10 cellular contexts compared by ENCODE assay signal in genomic region chr11:47797633-47798032, GRCh38. TPM values are rescaled to one million over a fixed set of nuclear protein-coding genes. Genes with fewer than 3 reads are reported as not detected.
DNase-seq lines count a peak whose midpoint lies in the region; ATAC-seq, FAIRE-seq and TF ChIP-seq lines count a peak whose summit lies in the region.
"Had no signal": no experiment of that assay in that cellular context is flagged by ENCODE, and none has a peak within 500 bp of the region (broad histone marks: within the 10 kb centered on the region; RNA-seq: fewer than 3 reads in every experiment).

No MANE protein-coding gene starts in this region.

- H3K27me3 ChIP-seq in K562 (ENCODE audit: control insufficient read depth in 2 of 2, insufficient read depth in 2 of 2, low read length in 2 of 2), result no peaks in the 10 kb centered on the region

- ATAC-seq in K562, result no peak

- TF ChIP-seq RAD21 in K562 (CRISPR knock-in tag; conservative IDR thresholded peaks at IDR 0.05 in 1 of 2, IDR thresholded peaks at IDR 0.05 in 1 of 2), result no peak

- FAIRE-seq in GM12891 (lab: Jason Lieb, UNC), result peak; percentile 71
- FAIRE-seq in K562 (lab: Jason Lieb, UNC), result no peak

- no peak overlapping the region for H3K27ac ChIP-seq in K562 (ENCODE audit: extremely low read depth, low read depth, low read length)

- POLR2A ChIA-PET in K562 (lab: Yijun Ruan, JAX), result no interaction called here

- 74% methylated on average over 4 of the region's 4 CpGs for WGBS in K562 (ENCODE audit: insufficient coverage, low coverage, missing lambda C conversion rate)

- TF ChIP-seq CTCF in K562 (IDR thresholded peaks at IDR 0.05 in 2 of 3, conservative IDR thresholded peaks at IDR 0.05 in 1 of 3; ENCODE audit: insufficient read depth in 2 of 3, low read depth in 1 of 3, low read length in 3 of 3), result no peak
- no peak for TF ChIP-seq CTCF in GM13976 (IDR thresholded peaks at IDR 0.05; ENCODE audit: borderline replicate concordance, control extremely low read depth, extremely low read depth, insufficient read depth, missing control alignments)

- no peak for DNase-seq in GM12891 (ENCODE audit: insufficient read length, low spot score)
- peak; percentile 30 for DNase-seq in SK-MEL-5 (ENCODE audit: low read depth, low spot score)
- DNase-seq in K562 (ENCODE audit: extremely low read depth in 1 of 4, low spot score in 3 of 4), result peak in 1 of 4 experiments; percentile 24
- DNase-seq in stimulated activated CD4-positive, alpha-beta T cell treated with anti-CD3 and anti-CD28 coated beads, Interleukin-2, amount 100 ng/mL, for 24 hours, result peak; percentile 40 to 59
- no peak for DNase-seq in NCI-H526 (lab: John Stamatoyannopoulos, UW)
- DNase-seq in ureter (ENCODE audit: low spot score), result no peak
- no peak for DNase-seq in cardiac septum (ENCODE audit: low spot score)
- no peak for DNase-seq in GM13976 (ENCODE audit: low spot score)
- DNase-seq: immature natural killer cell, NCI-H2171 had no signal

- peaks cover 98% of the 10 kb centered on the region for H3K36me3 ChIP-seq in K562 (ENCODE audit: control insufficient read depth, insufficient read depth, low read length)

- no peaks in the 10 kb centered on the region for H4K20me1 ChIP-seq in K562 (replicated peaks; ENCODE audit: control insufficient read depth, insufficient read depth, low read length)

- in situ Hi-C loops in SK-MEL-5 (cut with HindIII; ENCODE audit: low pct_unique_long_range_greater_than_20kb, low sequenced_read_pairs) (no loop called here), K562 (cut with MboI) (no loop called here), GM13976 (cut with MboI; ENCODE audit: low sequenced_read_pairs, unreplicated experiment) (no loop called here)

- H3K4me2 ChIP-seq in K562 (ENCODE audit: insufficient read depth, low read length), result no peak overlapping the region

- H3K4me3 ChIP-seq in K562, result no peak overlapping the region

- TF ChIP-seq EP300 in K562 (IDR thresholded peaks at IDR 0.05; ENCODE audit: low read length), result no peak

- intact Hi-C loops in K562 (cut with micrococcal nuclease), result no loop called here
- intact Hi-C loops in cardiac septum (cut with DNase I), result no loop called here

- H3K9me3 ChIP-seq in K562 (replicated peaks; ENCODE audit: control insufficient read depth, insufficient read depth, low read depth, low read length), result no peaks in the 10 kb centered on the region

- BruUV-seq in K562 (replicated peaks; lab: Mats Ljungman, UMichigan), result no TSS peak

- no peaks in the 10 kb centered on the region for H3K4me1 ChIP-seq in K562 (replicated peaks in 1 of 2; ENCODE audit: control insufficient read depth in 2 of 2, insufficient read depth in 2 of 2, low read length in 2 of 2)

- no peaks in the 10 kb centered on the region for H3K9me1 ChIP-seq in K562 (ENCODE audit: control insufficient read depth, insufficient read depth, low read length)

- H2AFZ ChIP-seq in K562 (ENCODE audit: low read depth, low read length), result no peak overlapping the region

- no peaks in the 10 kb centered on the region for H3K79me2 ChIP-seq in K562 (ENCODE audit: control insufficient read depth, insufficient read depth, low read length)

- no peak overlapping the region for H3K9ac ChIP-seq in K562 (ENCODE audit: insufficient read depth in 1 of 2, low read depth in 2 of 2, low read length in 2 of 2)

- CTCF ChIA-PET in K562 (lab: Yijun Ruan, JAX; ENCODE audit: low intra/inter-chr PET ratio), result no interaction called here

- TF ChIP-seq POLR2A in GM12891 (IDR thresholded peaks at IDR 0.05; ENCODE audit: low read depth, low read length), result no peak
- TF ChIP-seq POLR2A in K562 (conservative IDR thresholded peaks at IDR 0.05), result no peak

TF ChIP-seq in GM12891, 5 proteins besides CTCF, POLR2A, EP300 and RAD21:
- TF ChIP-seq TAF1 (IDR thresholded peaks at IDR 0.05; ENCODE audit: low read depth, low read length), result no peak

TF ChIP-seq in K562, 482 proteins besides CTCF, POLR2A, EP300 and RAD21 (continues in another document):
- TF ChIP-seq KAT2B (IDR thresholded peaks at IDR 0.05; ENCODE audit: low read depth, low read length), result no peak
- no peak for TF ChIP-seq ZNF76 (CRISPR knock-in tag; IDR thresholded peaks at IDR 0.05; ENCODE audit: borderline replicate concordance)
- TF ChIP-seq PHB2 (IDR thresholded peaks at IDR 0.05; ENCODE audit: low read depth), result no peak
- TF ChIP-seq JUN (IDR thresholded peaks at IDR 0.05; ENCODE audit: borderline replicate concordance, low read depth, low read length), result 0 out of 2 replicates have a peak, but pooled peaks have one; percentile 32
- no peak for TF ChIP-seq JUN (CRISPR knock-in tag; IDR thresholded peaks at IDR 0.05; ENCODE audit: borderline replicate concordance)
- peak; percentile 33; the same call in 1 of the 2 replicates for TF ChIP-seq TOE1 (IDR thresholded peaks at IDR 0.05; ENCODE audit: borderline replicate concordance)
- TF ChIP-seq TOE1 (CRISPR knock-in tag; IDR thresholded peaks at IDR 0.05; ENCODE audit: borderline replicate concordance, low read depth), result no peak
- TF ChIP-seq BHLHE40 (IDR thresholded peaks at IDR 0.05; ENCODE audit: low read length), result peak; percentile 85
- TF ChIP-seq, protein P1, sequence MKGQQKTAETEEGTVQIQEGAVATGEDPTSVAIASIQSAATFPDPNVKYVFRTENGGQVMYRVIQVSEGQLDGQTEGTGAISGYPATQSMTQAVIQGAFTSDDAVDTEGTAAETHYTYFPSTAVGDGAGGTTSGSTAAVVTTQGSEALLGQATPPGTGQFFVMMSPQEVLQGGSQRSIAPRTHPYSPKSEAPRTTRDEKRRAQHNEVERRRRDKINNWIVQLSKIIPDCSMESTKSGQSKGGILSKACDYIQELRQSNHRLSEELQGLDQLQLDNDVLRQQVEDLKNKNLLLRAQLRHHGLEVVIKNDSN (CRISPR knock-in tag; IDR thresholded peaks at IDR 0.05), result peak; percentile 79

RNA-seq across cellular contexts. Expression of gene FNBP4, which starts 30.5 kb away (rescaled TPM):
- 39.7 TPM for polyA plus RNA-seq in GM12891 (2012; ENCODE audit: low read depth, missing spikeins)
- 37.8 and 38.7 TPM in 2 replicates for total RNA-seq in SK-MEL-5 (2014; rRNA removed; shearing (Covaris generic))
- polyA plus RNA-seq in SK-MEL-5 (2015; cell fraction: cytosol; rRNA removed), result 72.8 and 79.7 TPM in 2 replicates
- polyA plus RNA-seq in SK-MEL-5 (2015; cell fraction: nucleus; rRNA removed), result 358 and 371 TPM in 2 replicates
- total RNA-seq in K562 (2011; cell fraction: chromatin; rRNA removed; ENCODE audit: low replicate concordance), result 294 and 680 TPM in 2 replicates
- 160 and 203 TPM in 2 replicates for total RNA-seq in K562 (2011; cell fraction: nucleolus; rRNA removed)
- 241 and 259 TPM in 2 replicates for total RNA-seq in K562 (2011; cell fraction: nucleoplasm; rRNA removed)
- total RNA-seq in K562 (2014; rRNA removed) (71.0 and 73.6 TPM in 2 replicates), K562 (2014; rRNA removed; fragmentation: Illumina TruSeq; extraction: Trizol) (75.5 and 90.3 TPM in 2 replicates), K562 (2015; rRNA removed; fragmentation: Illumina TruSeq; extraction: Trizol) (87.9 and 93.4 TPM in 2 replicates), K562 (2021) (76.9 and 80.3 TPM in 2 replicates), ureter (193 TPM), cardiac septum (41.7 TPM)
- polyA plus RNA-seq in K562 (2011; rRNA removed) (101 and 126 TPM in 2 replicates), K562 (2014; fragmentation: Illumina TruSeq; extraction: Trizol) (95.1 and 104 TPM in 2 replicates), K562 (2014; fragmentation: Nextera tagmentation; extraction: Ambion mirVana) (10 to 100 TPM; 11.5 to 14.5 TPM), K562 (2014; rRNA removed) (78.6 and 111 TPM in 2 replicates)
- polyA plus RNA-seq in K562 (2011; cell fraction: cytosol; rRNA removed), result 66.1 and 69.3 TPM in 2 replicates
- 375 and 390 TPM in 2 replicates for polyA plus RNA-seq in K562 (2011; cell fraction: nucleus; rRNA removed)
- polyA plus RNA-seq in K562 (2012), result 38.3 and 49.9 TPM in 2 replicates
- polyA minus RNA-seq in K562 (2011; rRNA and poly(A)+ RNA removed), result 96.7 and 101 TPM in 2 replicates
- polyA minus RNA-seq in K562 (2011; cell fraction: cytosol; rRNA and poly(A)+ RNA removed), result 39.9 and 65.5 TPM in 2 replicates
- polyA minus RNA-seq in K562 (2011; cell fraction: nucleus; rRNA and poly(A)+ RNA removed), result 154 and 214 TPM in 2 replicates

RNA-seq across cellular contexts. Expression of gene NUP160, which starts 50.5 kb away (rescaled TPM):
- 23.5 TPM for polyA plus RNA-seq in GM12891 (2012; ENCODE audit: low read depth, missing spikeins)
- 33.7 and 37.7 TPM in 2 replicates for total RNA-seq in SK-MEL-5 (2014; rRNA removed; shearing (Covaris generic))
- 25.8 and 34.6 TPM in 2 replicates for polyA plus RNA-seq in SK-MEL-5 (2015; cell fraction: cytosol; rRNA removed)
- polyA plus RNA-seq in SK-MEL-5 (2015; cell fraction: nucleus; rRNA removed), result 51.5 and 75.8 TPM in 2 replicates
- total RNA-seq in K562 (2011; cell fraction: chromatin; rRNA removed; ENCODE audit: low replicate concordance), result 208 and 361 TPM in 2 replicates
- 99.7 and 113 TPM in 2 replicates for total RNA-seq in K562 (2011; cell fraction: nucleolus; rRNA removed)
- 163 and 198 TPM in 2 replicates for total RNA-seq in K562 (2011; cell fraction: nucleoplasm; rRNA removed)
- total RNA-seq in K562 (2014; rRNA removed), result 41.5 and 47.1 TPM in 2 replicates
- 77.4 and 89.6 TPM in 2 replicates for total RNA-seq in K562 (2014; rRNA removed; fragmentation: Illumina TruSeq; extraction: Trizol)
- 61.5 and 65.0 TPM in 2 replicates for total RNA-seq in K562 (2015; rRNA removed; fragmentation: Illumina TruSeq; extraction: Trizol)
- 77.8 and 81.0 TPM in 2 replicates for total RNA-seq in K562 (2021)
- 82.7 and 112 TPM in 2 replicates for polyA plus RNA-seq in K562 (2011; rRNA removed)
- 41.7 and 61.1 TPM in 2 replicates for polyA plus RNA-seq in K562 (2011; cell fraction: cytosol; rRNA removed)
- polyA plus RNA-seq in K562 (2011; cell fraction: nucleus; rRNA removed), result 59.8 and 68.8 TPM in 2 replicates
- 39.9 and 56.4 TPM in 2 replicates for polyA plus RNA-seq in K562 (2012)
- 73.7 and 74.2 TPM in 2 replicates for polyA plus RNA-seq in K562 (2014; fragmentation: Illumina TruSeq; extraction: Trizol)
- 10 to 100 TPM; 44.5 to 60.2 TPM for polyA plus RNA-seq in K562 (2014; fragmentation: Nextera tagmentation; extraction: Ambion mirVana)
- 53.0 and 54.3 TPM in 2 replicates for polyA plus RNA-seq in K562 (2014; rRNA removed)
- 238 and 272 TPM in 2 replicates for polyA minus RNA-seq in K562 (2011; rRNA and poly(A)+ RNA removed)
- polyA minus RNA-seq in K562 (2011; cell fraction: cytosol; rRNA and poly(A)+ RNA removed), result 72.9 and 106 TPM in 2 replicates
- 46.6 and 77.9 TPM in 2 replicates for polyA minus RNA-seq in K562 (2011; cell fraction: nucleus; rRNA and poly(A)+ RNA removed)
- total RNA-seq in ureter, result 49.0 TPM
- 12.8 TPM for total RNA-seq in cardiac septum

Comparison
In these comparisons a context has a peak if more than half of its experiments do, and no peak if none do; other contexts are left out.
1. DNase-seq: peak in SK-MEL-5 (single experiment) and stimulated activated CD4-positive, alpha-beta T cell treated with anti-CD3 and anti-CD28 coated beads, Interleukin-2, amount 100 ng/mL, for 24 hours (2 of 2); none in GM12891 (single experiment), NCI-H526 (0 of 2), ureter (single experiment), cardiac septum (single experiment) and GM13976 (single experiment).